ENCODE assay signal across 8 cellular contexts in the genomic region with DNA sequence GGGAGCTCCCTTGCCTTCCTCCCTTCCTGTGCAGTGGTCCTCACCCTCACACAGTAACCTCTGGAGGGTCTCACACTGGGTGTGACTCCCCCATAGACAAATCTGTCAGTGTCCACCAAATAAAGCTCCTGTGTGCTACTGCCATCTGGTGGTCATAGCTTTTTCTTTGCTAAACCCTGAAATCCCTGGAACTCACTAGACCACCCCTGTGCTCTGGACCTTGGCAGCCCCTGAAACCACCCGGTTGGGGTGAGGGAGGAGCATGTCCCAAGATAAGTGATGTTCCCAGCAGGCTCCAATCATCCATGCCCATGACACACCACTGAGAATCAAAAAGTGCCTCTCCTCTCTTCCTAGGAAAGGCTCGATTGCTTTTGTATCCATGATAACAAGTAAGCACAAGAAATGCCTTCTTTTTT. TPM values are rescaled to one million over a fixed set of nuclear protein-coding genes. Genes with fewer than 3 reads are reported as not detected.
A peak's percentile ranks its signal among the peaks of the same experiment; 100 is the strongest.
DNase-seq lines count a peak whose midpoint lies in the region; ATAC-seq and TF ChIP-seq lines count a peak whose summit lies in the region.

No MANE protein-coding gene starts in this region.

- H3K4me3 Mint-ChIP-seq in activated T-cell treated with anti-CD3 and anti-CD28 coated beads, Interleukin-2, amount 50 U/mL, for 24 hours: no peak overlapping the region

- TF ChIP-seq EP300 in neural cell (conservative IDR thresholded peaks at IDR 0.05; ENCODE audit: poor library complexity, severe bottlenecking): no peak

- in situ Hi-C loops in HAP-1 (cut with MboI; ENCODE audit: low sequenced_read_pairs): no loop called here

- peak; percentile 92 for TF ChIP-seq CTCF in neural cell (IDR thresholded peaks at IDR 0.05; ENCODE audit: poor library complexity, severe bottlenecking)

- no peaks in the 10 kb centered on the region for H3K4me1 ChIP-seq in HAP-1

- ATAC-seq in GM21723 (IDR thresholded peaks at IDR 0.05; ENCODE audit: unreplicated experiment): no peak
- ATAC-seq in HG02759 (IDR thresholded peaks at IDR 0.05; ENCODE audit: unreplicated experiment): no peak

- no peak overlapping the region for H2AFZ ChIP-seq in neural cell (ENCODE audit: low read depth, low read length)

- no peak overlapping the region for H3K27ac ChIP-seq in neural cell (ENCODE audit: low read length)

- H3K36me3 ChIP-seq in HAP-1 (replicated peaks): no peaks in the 10 kb centered on the region
- H3K36me3 ChIP-seq in neural cell (ENCODE audit: insufficient read depth, low read length): no peaks in the 10 kb centered on the region

- H3K27ac Mint-ChIP-seq in activated T-cell treated with anti-CD3 and anti-CD28 coated beads, Interleukin-2, amount 50 U/mL, for 24 hours: no peak overlapping the region

- H3K9me2 ChIP-seq in neural cell (ENCODE audit: insufficient read depth, low read length): no peaks in the 10 kb centered on the region

- H3K27me3 ChIP-seq in HAP-1 (ENCODE audit: low read depth): no peaks in the 10 kb centered on the region
- H3K27me3 ChIP-seq in neural cell (ENCODE audit: insufficient read depth, low read depth, low read length): no peaks in the 10 kb centered on the region

- no peaks in the 10 kb centered on the region for H3K36me3 Mint-ChIP-seq in activated T-cell treated with anti-CD3 and anti-CD28 coated beads, Interleukin-2, amount 50 U/mL, for 24 hours (ENCODE audit: low read depth)

- DNase-seq in C1 segment of cervical spinal cord (lab: John Stamatoyannopoulos, UW): peak in 9 of 14 donors; percentile 1 to 31 (median 15)
- DNase-seq in HAP-1 (ENCODE audit: low spot score in 2 of 2): peak; percentile 58 to 76
- peak; percentile 34 for DNase-seq in NCI-H774 (lab: John Stamatoyannopoulos, UW)
- peak; percentile 51 for DNase-seq in activated T-cell treated with anti-CD3 and anti-CD28 coated beads, Interleukin-2, amount 50 U/mL, for 24 hours
- DNase-seq in fibroblast of peridontal ligament (ENCODE audit: extremely low read depth): peak; percentile 71

- H4K20me1 ChIP-seq in neural cell (ENCODE audit: insufficient read depth): no peaks in the 10 kb centered on the region

- no peak overlapping the region for H3K9ac ChIP-seq in neural cell (ENCODE audit: low read length)

- H3K4me1 Mint-ChIP-seq in activated T-cell treated with anti-CD3 and anti-CD28 coated beads, Interleukin-2, amount 50 U/mL, for 24 hours (ENCODE audit: low read depth): no peaks in the 10 kb centered on the region

- H3K9me3 ChIP-seq in HAP-1 (no peaks in the 10 kb centered on the region), neural cell (ENCODE audit: low read length) (no peaks in the 10 kb centered on the region)

- H3K9me3 Mint-ChIP-seq in activated T-cell treated with anti-CD3 and anti-CD28 coated beads, Interleukin-2, amount 50 U/mL, for 24 hours: no peaks in the 10 kb centered on the region

- H3K27me3 Mint-ChIP-seq in activated T-cell treated with anti-CD3 and anti-CD28 coated beads, Interleukin-2, amount 50 U/mL, for 24 hours: no peaks in the 10 kb centered on the region

- no peaks in the 10 kb centered on the region for H3F3A ChIP-seq in neural cell (ENCODE audit: insufficient read depth, low read length, poor library complexity, severe bottlenecking)

- H3K79me2 ChIP-seq in neural cell (replicated peaks; ENCODE audit: insufficient read depth, low read length): no peaks in the 10 kb centered on the region

- TF ChIP-seq RAD21 in neural cell (conservative IDR thresholded peaks at IDR 0.05): peak; percentile 85

- no peak overlapping the region for H3K4me2 ChIP-seq in neural cell (ENCODE audit: low read length)

- H3K4me3 ChIP-seq in HAP-1: no peak overlapping the region
- no peak overlapping the region for H3K4me3 ChIP-seq in neural cell (ENCODE audit: low read length)

TF ChIP-seq in neural cell, 6 proteins besides CTCF, POLR2A, EP300 and RAD21:
- TF ChIP-seq SMC3 (conservative IDR thresholded peaks at IDR 0.05; ENCODE audit: poor library complexity): peak; percentile 93
- TF ChIP-seq MXI1 (conservative IDR thresholded peaks at IDR 0.05; ENCODE audit: poor library complexity, severe bottlenecking): no peak
TF ChIP-seq in neural cell: peak in this region for 1.

RNA-seq across cellular contexts. Expression of gene HSD17B14, which starts 6.5 kb away (rescaled TPM):
- polyA plus RNA-seq in neural cell: 0.40 and 0.44 TPM in 2 replicates
- not detected in 2 replicates for polyA minus RNA-seq in neural cell

RNA-seq across cellular contexts. Expression of gene PLEKHA4, which starts 25.7 kb away (rescaled TPM):
- not detected in 2 replicates for polyA plus RNA-seq in neural cell
- not detected in 2 replicates for polyA minus RNA-seq in neural cell

RNA-seq across cellular contexts. Expression of gene PPP1R15A, which starts 29.5 kb away (rescaled TPM):
- 73.3 and 73.6 TPM in 2 replicates for polyA plus RNA-seq in neural cell
- polyA minus RNA-seq in neural cell: 70.4 and 85.9 TPM in 2 replicates

RNA-seq across cellular contexts. Expression of gene BCAT2, which starts 31.9 kb away (rescaled TPM):
- 19.5 and 28.5 TPM in 2 replicates for polyA plus RNA-seq in neural cell
- 15.5 and 15.6 TPM in 2 replicates for polyA minus RNA-seq in neural cell

RNA-seq across cellular contexts. Expression of gene TULP2, which starts 55.8 kb away (rescaled TPM):
- not detected in 2 replicates for polyA plus RNA-seq in neural cell
- polyA minus RNA-seq in neural cell: not detected in 2 replicates

Comparison
In these comparisons a context has a peak if more than half of its experiments do, and no peak if none do; other contexts are left out.
1. DNase-seq: peak in every context shown above with its lines; median percentile 71 in fibroblast of peridontal ligament; 67 in HAP-1; 51 in activated T-cell treated with anti-CD3 and anti-CD28 coated beads, Interleukin-2, amount 50 U/mL, for 24 hours; 34 in NCI-H774; 15 in C1 segment of cervical spinal cord.